In genomic region chr2:196096982-196097745, GRCh38 we compare ENCODE assay signal across 18 cellular contexts.
"Had no signal": no experiment of that assay in that cellular context is flagged by ENCODE, and none has a peak within 500 bp of the region (broad histone marks: within the 10 kb centered on the region; RNA-seq: fewer than 3 reads in every experiment).

No MANE protein-coding gene starts in this region.

- H3K4me3 ChIP-seq: ascending aorta, breast epithelium, gastrocnemius medialis, heart right ventricle, right atrium auricular region, tibial artery, uterus had no signal

- H3K27ac ChIP-seq: ascending aorta, breast epithelium, gastrocnemius medialis, heart right ventricle, right atrium auricular region, tibial artery, uterus had no signal

- DNase-seq: activated CD4-positive, alpha-beta T cell treated with anti-CD3 and anti-CD28 coated beads, Interleukin-2, amount 10 ng/mL, durations not matched to agents 7 days and 5 days; activated naive CD4-positive, alpha-beta T cell treated with Interleukin-2 at 50 U/mL for 16 hours; activated naive CD8-positive, alpha-beta T cell treated with anti-CD3 and anti-CD28 coated beads, Interleukin-2, amount 50 U/mL, for 24 hours; activated T-cell treated with anti-CD3 and anti-CD28 coated beads for 4 hours; cerebellar nuclear complex; effector memory CD4-positive, alpha-beta T cell; gastrocnemius medialis; heart right ventricle; left ventricle myocardium superior; mesenchymal stem cell; stimulated activated CD4-positive, alpha-beta T cell treated with anti-CD3 and anti-CD28 coated beads, Interleukin-15, amount 100 ng/mL, for 24 hours; stimulated activated CD4-positive, alpha-beta T cell treated with anti-CD3 and anti-CD28 coated beads, Interleukin-4, amount 100 ng/mL, for 24 hours; stimulated activated naive CD4-positive, alpha-beta T cell; tibial artery; uterus had no signal

- H3K36me3 ChIP-seq: ascending aorta, breast epithelium, gastrocnemius medialis, heart right ventricle, right atrium auricular region, tibial artery, uterus had no signal

- H3K27me3 ChIP-seq: ascending aorta, breast epithelium, gastrocnemius medialis, heart right ventricle, right atrium auricular region, tibial artery, uterus had no signal

- H3K9me3 ChIP-seq: ascending aorta, breast epithelium, gastrocnemius medialis, tibial artery, uterus had no signal

- ATAC-seq: activated naive CD8-positive, alpha-beta T cell treated with anti-CD3 and anti-CD28 coated beads, Interleukin-2, amount 50 U/mL, for 24 hours; gastrocnemius medialis; heart right ventricle; left ventricle myocardium superior had no signal

- H3K4me1 ChIP-seq: ascending aorta, breast epithelium, gastrocnemius medialis, right atrium auricular region, tibial artery, uterus had no signal
